Comparison of ENCODE assay signal across 8 cellular contexts in genomic region chr5:75510417-75510835, GRCh38. TPM values are rescaled to one million over a fixed set of nuclear protein-coding genes. Genes with fewer than 3 reads are reported as not detected.
DNase-seq lines count a peak whose midpoint lies in the region; ATAC-seq and TF ChIP-seq lines count a peak whose summit lies in the region.

No MANE protein-coding gene starts in this region.

- peak overlapping the region; percentile 87 for H3K27ac ChIP-seq in BLaER1
- no peak overlapping the region for H3K27ac ChIP-seq in MM.1S (ENCODE audit: low read length)
- peak overlapping the region; percentile 84 to 88 for H3K27ac ChIP-seq in liver (ENCODE audit: low read depth in 1 of 2, low read length in 2 of 2)
- H3K27ac ChIP-seq in thyroid gland: peak overlapping the region; percentile 72 to 96 (median 92)

- intact Hi-C loops in thyroid gland (cut with DNase I): loop anchor here (5.0 kb wide), 1 partner anchor 273 kb away; the partner anchor contains the start of gene ANKRD31

- peak overlapping the region; percentile 85 for H3K4me2 ChIP-seq in BLaER1
- H3K4me2 ChIP-seq in MM.1S (ENCODE audit: low read depth, low read length): peak overlapping the region; percentile 88

- H2AFZ ChIP-seq in MM.1S (ENCODE audit: low read length): peak overlapping the region; percentile 93

- H3K4me1 ChIP-seq in BLaER1 (peaks cover 30% of the 10 kb centered on the region), MM.1S (ENCODE audit: low read length) (peaks cover 25% of the 10 kb centered on the region), liver (ENCODE audit: control insufficient read depth in 4 of 4, insufficient read depth in 4 of 4, low read length in 3 of 4) (peaks cover 5 to 33% (median 18%) of the 10 kb centered on the region in 4 donors), thyroid gland (peaks cover 29 to 36% of the 10 kb centered on the region in 2 donors)

- H3K36me3 ChIP-seq in BLaER1: 0 out of 2 replicates have a peak, but pooled peaks cover 5% of the 10 kb centered on the region
- no peaks in the 10 kb centered on the region for H3K36me3 ChIP-seq in MM.1S (replicated peaks; ENCODE audit: insufficient read depth, low read length)
- H3K36me3 ChIP-seq in liver (ENCODE audit: control insufficient read depth in 4 of 4, insufficient read depth in 3 of 4, low read depth in 1 of 4, low read length in 3 of 4): peaks cover 0 to 4% (median 0%) of the 10 kb centered on the region in 4 donors
- H3K36me3 ChIP-seq in thyroid gland: no peaks in the 10 kb centered on the region

- peak; percentile 6 for ATAC-seq in GM21381 (IDR thresholded peaks at IDR 0.05; ENCODE audit: unreplicated experiment)

- TF ChIP-seq POLR2A in thyroid gland (IDR thresholded peaks at IDR 0.05): no peak

- H3K27me3 ChIP-seq in BLaER1 (no peaks in the 10 kb centered on the region), MM.1S (replicated peaks; ENCODE audit: insufficient read depth, low read length) (no peaks in the 10 kb centered on the region), liver (ENCODE audit: control insufficient read depth in 4 of 4, insufficient read depth in 4 of 4, low read length in 3 of 4) (no peaks in the 10 kb centered on the region), thyroid gland (no peaks in the 10 kb centered on the region)

- 1% methylated on average over 15 of the region's 15 CpGs for WGBS in liver
- WGBS in thyroid gland, 2 donors: 0 to 1% methylated on average over 15 of the region's 15 CpGs

- peaks cover 90% of the 10 kb centered on the region for H3K79me2 ChIP-seq in MM.1S (ENCODE audit: low read length)

- H3K9me2 ChIP-seq in MM.1S (replicated peaks; ENCODE audit: insufficient read depth, low read length): no peaks in the 10 kb centered on the region

- H3K4me3 ChIP-seq in BLaER1 (peak overlapping the region; percentile 88), MM.1S (ENCODE audit: low read length) (peak overlapping the region; percentile 97), liver (ENCODE audit: low read depth in 1 of 3, low read length in 3 of 3) (peak overlapping the region; percentile 60 to 87 (median 77)), thyroid gland (replicated peaks in 1 of 3) (peak overlapping the region; percentile 76 to 95 (median 88))

- H3F3A ChIP-seq in MM.1S (ENCODE audit: insufficient read depth, low read length): no peaks in the 10 kb centered on the region

- H4K20me1 ChIP-seq in BLaER1 (peaks cover 19% of the 10 kb centered on the region; the same call in 1 of the 2 replicates), MM.1S (ENCODE audit: insufficient read depth, low read length) (0 out of 2 replicates have a peak, but pooled peaks cover 3% of the 10 kb centered on the region)

- DNase-seq in MM.1S: no peak
- DNase-seq in cerebellar cortex (ENCODE audit: low spot score): peak; percentile 26
- peak in 1 of 2 donors; percentile 64 for DNase-seq in thyroid gland
- no peak for DNase-seq in NCI-H446 treated with DMSO at 0.1 percent for 48 hours (lab: John Stamatoyannopoulos, UW)
- DNase-seq in SKM-1 treated with dmso at 0.1 percent for 144 hours (lab: John Stamatoyannopoulos, UW; ENCODE audit: unreplicated experiment): no peak

- no peak for TF ChIP-seq RAD21 in liver (IDR thresholded peaks at IDR 0.05)

- 0 out of 2 replicates have a peak, but pooled peaks cover 8% of the 10 kb centered on the region for H3K9me3 ChIP-seq in BLaER1
- H3K9me3 ChIP-seq in MM.1S (replicated peaks; ENCODE audit: insufficient read depth, low read length): no peaks in the 10 kb centered on the region
- no peaks in the 10 kb centered on the region for H3K9me3 ChIP-seq in liver (ENCODE audit: control insufficient read depth in 4 of 4, low read length in 3 of 4)
- H3K9me3 ChIP-seq in thyroid gland: no peaks in the 10 kb centered on the region

- TF ChIP-seq CTCF in MM.1S (IDR thresholded peaks at IDR 0.05; ENCODE audit: low read length): no peak
- TF ChIP-seq CTCF in liver (IDR thresholded peaks at IDR 0.05; ENCODE audit: low read depth, low read length, missing input control): no peak
- no peak for TF ChIP-seq CTCF in thyroid gland (IDR thresholded peaks at IDR 0.05)

- H3K9ac ChIP-seq in BLaER1: peak overlapping the region; percentile 91
- peak overlapping the region; percentile 80; the same call in 1 of the 2 replicates for H3K9ac ChIP-seq in MM.1S (ENCODE audit: low read length)
- H3K9ac ChIP-seq in liver (ENCODE audit: low read depth in 1 of 2, low read length in 2 of 2): peak overlapping the region; percentile 48 to 77

TF ChIP-seq in liver, 16 proteins besides CTCF, POLR2A, EP300 and RAD21:
- TF ChIP-seq NR2F2 (IDR thresholded peaks at IDR 0.05): no peak

RNA-seq across cellular contexts. Expression of gene CERT1, which starts 1.0 kb away (rescaled TPM):
- total RNA-seq in liver (10 to 100 TPM; 20.5 to 25.1 TPM), thyroid gland (10 to 100 TPM; 66.3 to 87.5 (median 78.0) TPM)
- 10 to 100 TPM; 11.4 to 13.1 TPM for polyA plus RNA-seq in liver

RNA-seq across cellular contexts. Expression of gene POLK, which starts 1.3 kb away (rescaled TPM):
- total RNA-seq in liver (10 to 100 TPM; 12.1 to 20.6 TPM), thyroid gland (10 to 100 TPM; 49.8 to 74.5 (median 63.3) TPM)
- polyA plus RNA-seq in liver: 1 to 10 TPM; 3.7 to 7.6 TPM
